10 cellular contexts compared by ENCODE assay signal in genomic region chr6:82239597-82239996, GRCh38.
"Had no signal": no experiment of that assay in that cellular context is flagged by ENCODE, and none has a peak within 500 bp of the region (broad histone marks: within the 10 kb centered on the region; RNA-seq: fewer than 3 reads in every experiment).

No MANE protein-coding gene starts in this region.

- H3K9ac ChIP-seq: GM23248 had no signal

- H3K4me3 ChIP-seq: GM23248, K562 had no signal

- H3K27ac ChIP-seq: GM23248 had no signal

- H3K9me3 Mint-ChIP-seq: HFFc6 had no signal

- DNase-seq: GM23248, GOT3, H9, HCEC 1CT, HFFc6, IMR-90, KG1 had no signal

- H3K27ac Mint-ChIP-seq: HFFc6 had no signal

- ATAC-seq: K562 had no signal

- FAIRE-seq: H54, HTR-8/SVneo, K562 had no signal

- H2AFZ ChIP-seq: GM23248 had no signal

- H3K4me3 Mint-ChIP-seq: H9, HFFc6 had no signal
